Comparison of ENCODE assay signal across 14 cellular contexts in genomic region chr6:40148882-40149573, GRCh38.
A peak's percentile ranks its signal among the peaks of the same experiment; 100 is the strongest.
DNase-seq lines count a peak whose midpoint lies in the region; ATAC-seq lines count a peak whose summit lies in the region.
"Had no signal": no experiment of that assay in that cellular context is flagged by ENCODE, and none has a peak within 500 bp of the region (broad histone marks: within the 10 kb centered on the region; RNA-seq: fewer than 3 reads in every experiment).

No MANE protein-coding gene starts in this region.

- no peak overlapping the region for H3K4me3 Mint-ChIP-seq in activated T-helper 2 cell treated with anti-CD3 and anti-CD28 coated beads, Interferon-gamma antibody, Interleukin-2, Interleukin-4, amounts not matched to agents 10 μg/mL and 5 μg/mL and 100 μg/mL, durations not matched to agents 14 hours and 24 hours and 36 hours (ENCODE audit: low read depth)
- H3K4me3 Mint-ChIP-seq: CD4-positive, alpha-beta T cell; H9; naive thymus-derived CD8-positive, alpha-beta T cell had no signal

- no peaks in the 10 kb centered on the region for H3K9me3 Mint-ChIP-seq in activated T-helper 2 cell treated with anti-CD3 and anti-CD28 coated beads, Interferon-gamma antibody, Interleukin-2, Interleukin-4, amounts not matched to agents 10 μg/mL and 5 μg/mL and 100 μg/mL, durations not matched to agents 14 hours and 24 hours and 36 hours
- H3K9me3 Mint-ChIP-seq: CD4-positive, alpha-beta T cell; H9 had no signal

- H3K27me3 Mint-ChIP-seq in activated T-helper 2 cell treated with anti-CD3 and anti-CD28 coated beads, Interferon-gamma antibody, Interleukin-2, Interleukin-4, amounts not matched to agents 10 μg/mL and 5 μg/mL and 100 μg/mL, durations not matched to agents 14 hours and 24 hours and 36 hours (ENCODE audit: low read depth), result no peaks in the 10 kb centered on the region

- H3K36me3 Mint-ChIP-seq in activated T-helper 2 cell treated with anti-CD3 and anti-CD28 coated beads, Interferon-gamma antibody, Interleukin-2, Interleukin-4, amounts not matched to agents 10 μg/mL and 5 μg/mL and 100 μg/mL, durations not matched to agents 14 hours and 24 hours and 36 hours (ENCODE audit: low read depth), result no peaks in the 10 kb centered on the region
- H3K36me3 Mint-ChIP-seq: naive thymus-derived CD8-positive, alpha-beta T cell had no signal

- no peaks in the 10 kb centered on the region for H3K4me1 Mint-ChIP-seq in activated T-helper 2 cell treated with anti-CD3 and anti-CD28 coated beads, Interferon-gamma antibody, Interleukin-2, Interleukin-4, amounts not matched to agents 10 μg/mL and 5 μg/mL and 100 μg/mL, durations not matched to agents 14 hours and 24 hours and 36 hours (ENCODE audit: low read depth)
- H3K4me1 Mint-ChIP-seq: H9 had no signal

- ATAC-seq in GM18499 (IDR thresholded peaks at IDR 0.05; ENCODE audit: insufficient read depth, unreplicated experiment) (peak; percentile 97), GM21360 (IDR thresholded peaks at IDR 0.05; ENCODE audit: unreplicated experiment) (peak; percentile 97), HG03066 (IDR thresholded peaks at IDR 0.05; ENCODE audit: low read depth, unreplicated experiment) (peak; percentile 96)
- ATAC-seq: naive thymus-derived CD8-positive, alpha-beta T cell had no signal

- intact Hi-C loops in activated T-helper 2 cell treated with anti-CD3 and anti-CD28 coated beads, Interferon-gamma antibody, Interleukin-2, Interleukin-4, amounts not matched to agents 10 μg/mL and 5 μg/mL and 100 μg/mL, durations not matched to agents 14 hours and 24 hours and 36 hours (cut with micrococcal nuclease), result no loop called here

- H3K27ac Mint-ChIP-seq in activated T-helper 2 cell treated with anti-CD3 and anti-CD28 coated beads, Interferon-gamma antibody, Interleukin-2, Interleukin-4, amounts not matched to agents 10 μg/mL and 5 μg/mL and 100 μg/mL, durations not matched to agents 14 hours and 24 hours and 36 hours, result no peak overlapping the region
- H3K27ac Mint-ChIP-seq: CD4-positive, alpha-beta T cell; H9; naive thymus-derived CD8-positive, alpha-beta T cell had no signal

- peak; percentile 19 for DNase-seq in NOMO-1 treated with dmso at 0.1 percent for 144 hours (lab: John Stamatoyannopoulos, UW; ENCODE audit: unreplicated experiment)
- DNase-seq in mesenteric fat pad (ENCODE audit: low spot score), result no peak
- no peak for DNase-seq in NCI-H1930 (lab: John Stamatoyannopoulos, UW)
- no peak for DNase-seq in activated T-helper 2 cell treated with anti-CD3 and anti-CD28 coated beads, Interferon-gamma antibody, Interleukin-2, Interleukin-4, amounts not matched to agents 10 μg/mL and 5 μg/mL and 100 μg/mL, durations not matched to agents 14 hours and 24 hours and 36 hours (ENCODE audit: low spot score)
- DNase-seq in nucleus accumbens (lab: John Stamatoyannopoulos, UW), result no peak
- DNase-seq: CD4-positive, alpha-beta T cell; H9; hypothalamus; naive thymus-derived CD8-positive, alpha-beta T cell; NCI-H2107; thyroid gland had no signal
